8 cellular contexts compared by ENCODE assay signal in the genomic region with DNA sequence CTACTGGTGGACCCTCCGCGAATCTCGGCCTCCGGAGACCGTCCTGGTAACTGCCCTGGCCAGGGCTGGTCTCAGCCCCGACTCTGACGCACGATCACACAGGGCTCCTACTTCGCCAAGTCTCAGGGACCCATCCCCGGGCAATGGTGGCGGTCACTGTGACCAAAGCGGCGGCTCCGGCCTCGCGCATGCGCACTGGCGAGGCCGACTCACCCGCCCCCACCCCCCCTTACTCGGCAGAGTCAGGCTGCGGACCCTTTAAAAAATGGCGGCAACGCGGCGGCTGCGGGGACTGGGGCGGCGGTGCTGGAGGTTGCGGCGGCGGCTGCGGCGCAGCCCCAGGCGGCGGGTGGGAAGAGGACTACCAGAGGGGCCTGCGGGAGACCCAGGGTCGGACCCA.
DNase-seq lines count a peak whose midpoint lies in the region; ATAC-seq and TF ChIP-seq lines count a peak whose summit lies in the region.
"Not testable (repeated sequence)": the region's sequence is repeated elsewhere in the genome, so short reads cannot be mapped to it uniquely, and the experiment has no call there.

No MANE protein-coding gene starts in this region.

- H3K79me2 ChIP-seq in hepatocyte; smooth muscle cell (ENCODE audit: low read depth): not testable (repeated sequence)

- not testable (repeated sequence) for H3K4me2 ChIP-seq in hepatocyte, smooth muscle cell

- not testable (repeated sequence) for H3K4me1 ChIP-seq in RWPE2 (ENCODE audit: insufficient read depth, poor library complexity, severe bottlenecking); adrenal gland (replicated peaks in 1 of 2); hepatocyte (ENCODE audit: insufficient read depth); smooth muscle cell (ENCODE audit: low read depth)

- not testable (repeated sequence) for H3K9ac ChIP-seq in smooth muscle cell (ENCODE audit: low read depth)

- not testable (repeated sequence) for H3K9me3 ChIP-seq in RWPE2 (ENCODE audit: severe bottlenecking); adrenal gland (replicated peaks in 1 of 3); hepatocyte (ENCODE audit: low read depth); smooth muscle cell (replicated peaks; ENCODE audit: low read depth)

- not testable (repeated sequence) for H3K36me3 ChIP-seq in RWPE2 (ENCODE audit: low read depth); adrenal gland (replicated peaks in 1 of 2); hepatocyte (replicated peaks; ENCODE audit: insufficient read depth, low read depth); smooth muscle cell (ENCODE audit: low read depth)

- peak overlapping the region; percentile 22; the same call in 1 of the 2 replicates for H3K4me3 ChIP-seq in AG09309 (ENCODE audit: control insufficient read depth, low read depth, low read length)
- peak overlapping the region; percentile 33 for H3K4me3 ChIP-seq in RWPE2 (ENCODE audit: severe bottlenecking)
- not testable (repeated sequence) for H3K4me3 ChIP-seq in adrenal gland, hepatocyte
- peak overlapping the region; percentile 22 for H3K4me3 ChIP-seq in epithelial cell of esophagus (ENCODE audit: low read length)
- H3K4me3 ChIP-seq in smooth muscle cell: peak overlapping the region; percentile 23

- not testable (repeated sequence) for H3K9me2 ChIP-seq in hepatocyte (replicated peaks; ENCODE audit: insufficient read depth)

- H3F3A ChIP-seq in smooth muscle cell (ENCODE audit: low read depth): not testable (repeated sequence)

- not testable (repeated sequence) for ATAC-seq in RWPE2 (ENCODE audit: low read depth)

- not testable (repeated sequence) for TF ChIP-seq POLR2A in adrenal gland (IDR thresholded peaks at IDR 0.05)

- not testable (repeated sequence) for DNase-seq in AG09309 (ENCODE audit: low read depth); RWPE2 (ENCODE audit: low spot score); smooth muscle cell (lab: John Stamatoyannopoulos, UW; ENCODE audit: unreplicated experiment)
- DNase-seq in NAMALWA (ENCODE audit: low spot score) (peak; percentile 7), adrenal gland (peak in 5 of 7 donors; percentile 26 to 57 (median 41)), epithelial cell of esophagus (ENCODE audit: low read depth) (peak; percentile 29), hepatocyte (ENCODE audit: low spot score) (peak; percentile 17)
- DNase-seq in activated CD4-positive, alpha-beta memory T cell treated with anti-CD3 and anti-CD28 coated beads, Interleukin-2, amount 10 ng/mL, durations not matched to agents 7 days and 5 days: peak; percentile 28

- H2AFZ ChIP-seq in hepatocyte; smooth muscle cell (ENCODE audit: low read depth): not testable (repeated sequence)

- not testable (repeated sequence) for H3K27me3 ChIP-seq in RWPE2 (ENCODE audit: insufficient read depth, poor library complexity, severe bottlenecking); adrenal gland; hepatocyte; smooth muscle cell (ENCODE audit: low read depth)

- H3K36me3 Mint-ChIP-seq in activated CD4-positive, alpha-beta memory T cell treated with anti-CD3 and anti-CD28 coated beads, Interleukin-2, amount 10 ng/mL, durations not matched to agents 7 days and 5 days (ENCODE audit: low read depth): not testable (repeated sequence)

- not testable (repeated sequence) for H3K27ac ChIP-seq in RWPE2 (ENCODE audit: poor library complexity, severe bottlenecking); adrenal gland; hepatocyte; smooth muscle cell (ENCODE audit: low read depth)

- not testable (repeated sequence) for H4K20me1 ChIP-seq in hepatocyte (ENCODE audit: insufficient read depth, poor library complexity, severe bottlenecking); smooth muscle cell (ENCODE audit: low read depth)

- not testable (repeated sequence) for TF ChIP-seq CTCF in AG09309 (IDR thresholded peaks at IDR 0.05; ENCODE audit: control insufficient read depth, insufficient read depth, low read depth, low read length, missing control alignments); RWPE2 (IDR thresholded peaks at IDR 0.05; ENCODE audit: poor library complexity, severe bottlenecking); adrenal gland (IDR thresholded peaks at IDR 0.05); epithelial cell of esophagus (IDR thresholded peaks at IDR 0.05; ENCODE audit: insufficient read depth, low read depth, low read length, missing control alignments); hepatocyte (IDR thresholded peaks at IDR 0.05; ENCODE audit: poor library complexity); smooth muscle cell (IDR thresholded peaks at IDR 0.05; ENCODE audit: borderline replicate concordance, insufficient read depth, poor library complexity, severe bottlenecking)

- not testable (repeated sequence) for H3K27ac Mint-ChIP-seq in activated CD4-positive, alpha-beta memory T cell treated with anti-CD3 and anti-CD28 coated beads, Interleukin-2, amount 10 ng/mL, durations not matched to agents 7 days and 5 days

- H3K4me1 Mint-ChIP-seq in activated CD4-positive, alpha-beta memory T cell treated with anti-CD3 and anti-CD28 coated beads, Interleukin-2, amount 10 ng/mL, durations not matched to agents 7 days and 5 days: not testable (repeated sequence)

- not testable (repeated sequence) for H3K27me3 Mint-ChIP-seq in activated CD4-positive, alpha-beta memory T cell treated with anti-CD3 and anti-CD28 coated beads, Interleukin-2, amount 10 ng/mL, durations not matched to agents 7 days and 5 days

- peaks cover 15% of the 10 kb centered on the region for H3K9me3 Mint-ChIP-seq in activated CD4-positive, alpha-beta memory T cell treated with anti-CD3 and anti-CD28 coated beads, Interleukin-2, amount 10 ng/mL, durations not matched to agents 7 days and 5 days

- H3K4me3 Mint-ChIP-seq in activated CD4-positive, alpha-beta memory T cell treated with anti-CD3 and anti-CD28 coated beads, Interleukin-2, amount 10 ng/mL, durations not matched to agents 7 days and 5 days: not testable (repeated sequence)

- POLR2A ChIA-PET in activated CD4-positive, alpha-beta memory T cell treated with anti-CD3 and anti-CD28 coated beads, Interleukin-2, amount 10 ng/mL, durations not matched to agents 7 days and 5 days (lab: Charles Lee): not testable (repeated sequence)

- intact Hi-C loops in adrenal gland (cut with DNase I): not testable (repeated sequence)

- CTCF ChIA-PET in activated CD4-positive, alpha-beta memory T cell treated with anti-CD3 and anti-CD28 coated beads, Interleukin-2, amount 10 ng/mL, durations not matched to agents 7 days and 5 days (lab: Charles Lee): not testable (repeated sequence)

- WGBS in adrenal gland, 4 donors: 46 to 67% (median 57%) methylated on average over 6 to 37 of the region's 38 CpGs
- WGBS in hepatocyte (ENCODE audit: low lambda C conversion rate, missing lambda C conversion rate): 77% methylated on average over 23 of the region's 38 CpGs
- whole genome bisulfite sequencing in smooth muscle cell (ENCODE audit: low lambda C conversion rate): 91% methylated on average over 33 of the region's 38 CpGs
